In the genomic region with DNA sequence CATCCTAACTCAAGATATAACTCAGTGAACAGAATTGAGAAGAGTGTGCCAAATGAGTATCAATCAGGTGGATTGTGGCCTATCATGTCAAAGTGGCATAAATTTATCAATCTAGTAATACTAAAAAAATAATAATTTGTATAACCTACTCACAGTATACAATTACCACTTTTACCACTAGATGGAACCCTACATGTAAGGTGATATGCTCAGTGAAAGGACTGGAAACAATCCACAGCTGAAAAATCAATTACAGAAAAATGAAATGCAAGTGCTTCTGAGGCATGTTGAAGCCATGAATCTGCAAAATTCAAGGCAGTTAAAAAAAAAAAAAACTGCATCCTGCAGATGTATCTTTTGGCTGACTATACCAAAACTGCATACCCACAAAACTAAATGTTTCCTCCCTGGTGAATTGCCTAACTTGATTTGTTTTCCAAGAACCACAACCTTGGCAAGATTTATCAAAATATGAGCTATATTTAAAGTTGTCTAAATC, we compare ENCODE assay signal across 8 cellular contexts. TPM values are rescaled to one million over a fixed set of nuclear protein-coding genes. Genes with fewer than 3 reads are reported as not detected.
A peak's percentile ranks its signal among the peaks of the same experiment; 100 is the strongest.
DNase-seq lines count a peak whose midpoint lies in the region; ATAC-seq and TF ChIP-seq lines count a peak whose summit lies in the region.

No MANE protein-coding gene starts in this region.

- H3K4me1 ChIP-seq in BE2C = no peaks in the 10 kb centered on the region; the same call in none of the 2 replicates
- H3K4me1 ChIP-seq in stomach = peaks cover 0 to 21% (median 10%) of the 10 kb centered on the region in 4 donors

- H3K9me3 ChIP-seq in BE2C = no peaks in the 10 kb centered on the region
- no peaks in the 10 kb centered on the region for H3K9me3 ChIP-seq in stomach

- intact Hi-C loops in stomach (cut with DNase I; ENCODE audit: low total_unique reads) = no loop called here

- H3K4me3 ChIP-seq in BE2C (ENCODE audit: low read depth, low read length) (no peak overlapping the region), H7 (ENCODE audit: insufficient read depth, low read depth, low read length) (no peak overlapping the region), astrocyte of the spinal cord (ENCODE audit: low read depth, low read length) (no peak overlapping the region), stomach (no peak overlapping the region)

- no peak for TF ChIP-seq POLR2A in stomach (IDR thresholded peaks at IDR 0.05)

- DNase-seq in BE2C = no peak
- peak; percentile 48 for DNase-seq in H7
- peak; percentile 5 for DNase-seq in NCI-H446 treated with DMSO at 0.1 percent for 48 hours (lab: John Stamatoyannopoulos, UW)
- DNase-seq in astrocyte of the spinal cord (ENCODE audit: low read depth, low spot score) = peak; percentile 90
- peak; percentile 91 for DNase-seq in iris pigment epithelial cell (ENCODE audit: low read depth)
- DNase-seq in stomach = no peak

- ATAC-seq in GM19397 (IDR thresholded peaks at IDR 0.05; ENCODE audit: unreplicated experiment) (no peak), GM21717 (IDR thresholded peaks at IDR 0.05; ENCODE audit: unreplicated experiment) (no peak)

- peak overlapping the region in 3 of 5 donors; percentile 38 to 48 (median 46) for H3K27ac ChIP-seq in stomach

- no peaks in the 10 kb centered on the region for H3K36me3 ChIP-seq in BE2C
- no peaks in the 10 kb centered on the region for H3K36me3 ChIP-seq in H7 (replicated peaks; ENCODE audit: control insufficient read depth, insufficient read depth, low read length)
- no peaks in the 10 kb centered on the region for H3K36me3 ChIP-seq in stomach

- no peaks in the 10 kb centered on the region for H3K27me3 ChIP-seq in BE2C
- no peaks in the 10 kb centered on the region for H3K27me3 ChIP-seq in H7 (ENCODE audit: control insufficient read depth, insufficient read depth, low read length)
- no peaks in the 10 kb centered on the region for H3K27me3 ChIP-seq in stomach

- in situ Hi-C loops in astrocyte of the spinal cord (cut with HindIII; ENCODE audit: low sequenced_read_pairs) = no loop called here

- TF ChIP-seq CTCF in BE2C (IDR thresholded peaks at IDR 0.05; ENCODE audit: low read depth, low read length) (peak; percentile 61), astrocyte of the spinal cord (IDR thresholded peaks at IDR 0.05; ENCODE audit: low read depth, low read length) (peak; percentile 55), stomach (IDR thresholded peaks at IDR 0.05) (peak in 5 of 7 experiments; percentile 51 to 60 (median 57))

- no peak for TF ChIP-seq EP300 in stomach (IDR thresholded peaks at IDR 0.05)

RNA-seq across cellular contexts. Expression of a gene that starts 13.9 kb away (rescaled TPM):
- polyA plus RNA-seq in BE2C (2012; ENCODE audit: insufficient read depth, insufficient read length, low read depth) = 5.4 TPM
- 38.7 and 54.0 TPM in 2 replicates for total RNA-seq in H7 (2014; rRNA removed; shearing (Covaris generic))
- total RNA-seq in stomach = 10 to 100 TPM in 1 of 5 donors, 1 to 10 TPM in 4; 1.2 to 16.2 (median 9.0) TPM
- polyA plus RNA-seq in stomach = 1 to 10 TPM; 2.4 to 4.6 (median 2.5) TPM

RNA-seq across cellular contexts. Expression of a gene that starts 40.5 kb away (rescaled TPM):
- 0.65 TPM for polyA plus RNA-seq in BE2C (2012; ENCODE audit: insufficient read depth, insufficient read length, low read depth)
- total RNA-seq in H7 (2014; rRNA removed; shearing (Covaris generic)) = 5.2 and 6.2 TPM in 2 replicates
- 10 to 100 TPM in 2 of 5 donors, 1 to 10 TPM in 2, not detected in 1; 1.8 to 26.4 (median 11.0) TPM for total RNA-seq in stomach
- polyA plus RNA-seq in stomach = 1 to 10 TPM; 1.9 to 3.7 (median 2.1) TPM

RNA-seq across cellular contexts. Expression of a gene that starts 56.0 kb away (rescaled TPM):
- 6.7 TPM for polyA plus RNA-seq in BE2C (2012; ENCODE audit: insufficient read depth, insufficient read length, low read depth)
- 46.8 and 67.0 TPM in 2 replicates for total RNA-seq in H7 (2014; rRNA removed; shearing (Covaris generic))
- 100 to 1,000 TPM in 1 of 5 donors, 10 to 100 TPM in 3, 1 to 10 TPM in 1; 6.4 to 213 (median 21.3) TPM for total RNA-seq in stomach
- polyA plus RNA-seq in stomach = 10 to 100 TPM in 2 of 3 donors, 1 to 10 TPM in 1; 8.8 to 18.3 (median 10.4) TPM

Comparison
In these comparisons a context has a peak if more than half of its experiments do, and no peak if none do; other contexts are left out.
1. DNase-seq: peak in H7 (single experiment), NCI-H446 treated with DMSO at 0.1 percent for 48 hours (single experiment), astrocyte of the spinal cord (single experiment) and iris pigment epithelial cell (single experiment); none in BE2C (single experiment) and stomach (single experiment).
2. Peak in every context shown above with its lines, with median percentiles within 50 percentile points of each other: CTCF ChIP-seq.